ENCODE assay signal across 11 cellular contexts in genomic region chr16:2517954-2518605, GRCh38. TPM values are rescaled to one million over a fixed set of nuclear protein-coding genes. Genes with fewer than 3 reads are reported as not detected.
DNase-seq lines count a peak whose midpoint lies in the region; ATAC-seq and TF ChIP-seq lines count a peak whose summit lies in the region.
"Had no signal": no experiment of that assay in that cellular context is flagged by ENCODE, and none has a peak within 500 bp of the region (broad histone marks: within the 10 kb centered on the region; RNA-seq: fewer than 3 reads in every experiment).

No MANE protein-coding gene starts in this region.

- H3K36me3 Mint-ChIP-seq in T-helper 2 cell treated with Interferon-gamma antibody and Interleukin-4, amounts not matched to agents 5 μg/mL and 100 μg/mL, for 36 hours (ENCODE audit: low read depth), result peaks cover 18% of the 10 kb centered on the region
- H3K36me3 Mint-ChIP-seq in activated naive CD8-positive, alpha-beta T cell treated with anti-CD3 and anti-CD28 coated beads, Interleukin-2, amount 10 ng/mL, durations not matched to agents 7 days and 5 days, result peaks cover 10% of the 10 kb centered on the region

- peaks cover 33% of the 10 kb centered on the region for H3K4me1 Mint-ChIP-seq in T-helper 2 cell treated with Interferon-gamma antibody and Interleukin-4, amounts not matched to agents 5 μg/mL and 100 μg/mL, for 36 hours (ENCODE audit: low read depth)
- peaks cover 39% of the 10 kb centered on the region for H3K4me1 Mint-ChIP-seq in activated naive CD8-positive, alpha-beta T cell treated with anti-CD3 and anti-CD28 coated beads, Interleukin-2, amount 10 ng/mL, durations not matched to agents 7 days and 5 days

- peaks cover 0 to 8% (median 0%) of the 10 kb centered on the region in 4 donors for H3K36me3 ChIP-seq in right lobe of liver
- peaks cover 0 to 12% (median 7%) of the 10 kb centered on the region in 5 donors for H3K36me3 ChIP-seq in subcutaneous abdominal adipose tissue (ENCODE audit: control insufficient read depth in 5 of 5, insufficient read depth in 5 of 5, low read length in 5 of 5)

- H3K4me1 ChIP-seq in right lobe of liver, result peaks cover 0 to 59% (median 32%) of the 10 kb centered on the region in 4 donors
- peaks cover 27 to 67% (median 67%) of the 10 kb centered on the region in 5 donors for H3K4me1 ChIP-seq in subcutaneous abdominal adipose tissue (ENCODE audit: control insufficient read depth in 5 of 5, insufficient read depth in 5 of 5, low read length in 5 of 5)

- H3K4me3 Mint-ChIP-seq in T-helper 2 cell treated with Interferon-gamma antibody and Interleukin-4, amounts not matched to agents 5 μg/mL and 100 μg/mL, for 36 hours, result peak overlapping the region; percentile 30
- no peak overlapping the region for H3K4me3 Mint-ChIP-seq in activated naive CD8-positive, alpha-beta T cell treated with anti-CD3 and anti-CD28 coated beads, Interleukin-2, amount 10 ng/mL, durations not matched to agents 7 days and 5 days

- H3K27ac Mint-ChIP-seq in T-helper 2 cell treated with Interferon-gamma antibody and Interleukin-4, amounts not matched to agents 5 μg/mL and 100 μg/mL, for 36 hours, result no peak overlapping the region
- peak overlapping the region; percentile 93 for H3K27ac Mint-ChIP-seq in activated naive CD8-positive, alpha-beta T cell treated with anti-CD3 and anti-CD28 coated beads, Interleukin-2, amount 10 ng/mL, durations not matched to agents 7 days and 5 days

- H3K27ac ChIP-seq in right lobe of liver, result peak overlapping the region in 2 of 3 donors; percentile 21 to 61
- peak overlapping the region; percentile 84 for H3K27ac ChIP-seq in subcutaneous abdominal adipose tissue (ENCODE audit: low read depth, low read length)

- TF ChIP-seq CTCF in right lobe of liver (IDR thresholded peaks at IDR 0.05), result no peak

- no peak for TF ChIP-seq POLR2A in right lobe of liver (IDR thresholded peaks at IDR 0.05)

- H3K4me3 ChIP-seq in right lobe of liver (no peak overlapping the region), subcutaneous abdominal adipose tissue (ENCODE audit: low read depth in 1 of 5, low read length in 5 of 5) (peak overlapping the region in 1 of 5 donors; percentile 90)

- H3K9me3 ChIP-seq in right lobe of liver (no peaks in the 10 kb centered on the region), subcutaneous abdominal adipose tissue (ENCODE audit: control insufficient read depth in 5 of 5, low read length in 5 of 5) (no peaks in the 10 kb centered on the region)

- no peaks in the 10 kb centered on the region for H3K27me3 ChIP-seq in right lobe of liver
- H3K27me3 ChIP-seq in subcutaneous abdominal adipose tissue (ENCODE audit: control insufficient read depth in 5 of 5, insufficient read depth in 4 of 5, low read length in 5 of 5), result no peaks in the 10 kb centered on the region

- H3K9me3 Mint-ChIP-seq in T-helper 2 cell treated with Interferon-gamma antibody and Interleukin-4, amounts not matched to agents 5 μg/mL and 100 μg/mL, for 36 hours, result no peaks in the 10 kb centered on the region
- no peaks in the 10 kb centered on the region for H3K9me3 Mint-ChIP-seq in activated naive CD8-positive, alpha-beta T cell treated with anti-CD3 and anti-CD28 coated beads, Interleukin-2, amount 10 ng/mL, durations not matched to agents 7 days and 5 days

- 40% methylated on average over 7 of the region's 12 CpGs for WGBS in right lobe of liver (ENCODE audit: insufficient coverage, low coverage, low lambda C conversion rate, missing lambda C conversion rate)

- no peak for ATAC-seq in activated naive CD8-positive, alpha-beta T cell treated with anti-CD3 and anti-CD28 coated beads, Interleukin-2, amount 10 ng/mL, durations not matched to agents 7 days and 5 days (ENCODE audit: low read depth)
- ATAC-seq in right lobe of liver, result no peak

- intact Hi-C loops in right lobe of liver (cut with DNase I), result no loop called here

- POLR2A ChIA-PET in activated naive CD8-positive, alpha-beta T cell treated with anti-CD3 and anti-CD28 coated beads, Interleukin-2, amount 10 ng/mL, durations not matched to agents 7 days and 5 days (lab: Charles Lee), result interaction anchor here (3.3 kb wide), 1 partner anchor 14 kb away, joined by 69 read pairs; the partner anchor contains the start of gene CEMP1

- H3K27me3 Mint-ChIP-seq in T-helper 2 cell treated with Interferon-gamma antibody and Interleukin-4, amounts not matched to agents 5 μg/mL and 100 μg/mL, for 36 hours (ENCODE audit: low read depth), result no peaks in the 10 kb centered on the region
- no peaks in the 10 kb centered on the region for H3K27me3 Mint-ChIP-seq in activated naive CD8-positive, alpha-beta T cell treated with anti-CD3 and anti-CD28 coated beads, Interleukin-2, amount 10 ng/mL, durations not matched to agents 7 days and 5 days

- peak overlapping the region in 4 of 5 donors; percentile 31 to 66 (median 40) for H3K9ac ChIP-seq in subcutaneous abdominal adipose tissue (ENCODE audit: low read length in 5 of 5)

- no peak for DNase-seq in T-helper 2 cell treated with Interferon-gamma antibody and Interleukin-4, amounts not matched to agents 5 μg/mL and 100 μg/mL, for 36 hours (ENCODE audit: low spot score)
- DNase-seq in T-helper 2 cell (no peak), right lobe of liver (peak in 1 of 3 donors; percentile 50), NCI-H2107 treated with DMSO at 0.1 percent for 48 hours (lab: John Stamatoyannopoulos, UW; ENCODE audit: unreplicated experiment) (no peak), AML-193 (lab: John Stamatoyannopoulos, UW) (no peak), anterior cingulate cortex (lab: John Stamatoyannopoulos, UW) (no peak)
- no peak for DNase-seq in activated naive CD8-positive, alpha-beta T cell treated with anti-CD3 and anti-CD28 coated beads, Interleukin-2, amount 10 ng/mL, durations not matched to agents 7 days and 5 days
- DNase-seq: effector CD8-positive, alpha-beta T cell; NCI-H1105 treated with DMSO at 0.1 percent for 48 hours had no signal

RNA-seq across cellular contexts. Expression of gene AMDHD2, which starts 2.1 kb away (rescaled TPM):
- total RNA-seq in activated naive CD8-positive, alpha-beta T cell treated with anti-CD3 and anti-CD28 coated beads, Interleukin-2, amount 10 ng/mL, durations not matched to agents 7 days and 5 days, result 10 to 100 TPM; 74.0 to 75.4 TPM
- total RNA-seq in right lobe of liver, result 10 to 100 TPM; 12.3 to 24.9 (median 21.4) TPM

RNA-seq across cellular contexts. Expression of gene ATP6V0C, which starts 4.3 kb away (rescaled TPM):
- total RNA-seq in activated naive CD8-positive, alpha-beta T cell treated with anti-CD3 and anti-CD28 coated beads, Interleukin-2, amount 10 ng/mL, durations not matched to agents 7 days and 5 days, result 100 to 1,000 TPM; 117 to 122 TPM
- 100 to 1,000 TPM in 1 of 6 experiments, 10 to 100 TPM in 5; 71.5 to 100 (median 79.4) TPM for total RNA-seq in right lobe of liver

RNA-seq across cellular contexts. Expression of gene CEMP1, which starts 13.1 kb away (rescaled TPM):
- total RNA-seq in activated naive CD8-positive, alpha-beta T cell treated with anti-CD3 and anti-CD28 coated beads, Interleukin-2, amount 10 ng/mL, durations not matched to agents 7 days and 5 days, result 1 to 10 TPM in 1 of 2 experiments, under 1 TPM in 1; 0.80 to 1.1 TPM
- total RNA-seq in right lobe of liver, result under 1 TPM in 2 of 6 experiments, not detected in 4; 0.22 to 0.29 TPM
- total RNA-seq: omental fat pad had no signal

RNA-seq across cellular contexts. Expression of gene PDPK1, which starts 19.7 kb away (rescaled TPM):
- 10 to 100 TPM; 50.6 to 55.1 TPM for total RNA-seq in activated naive CD8-positive, alpha-beta T cell treated with anti-CD3 and anti-CD28 coated beads, Interleukin-2, amount 10 ng/mL, durations not matched to agents 7 days and 5 days
- 10 to 100 TPM; 20.7 to 28.3 (median 24.5) TPM for total RNA-seq in right lobe of liver

RNA-seq across cellular contexts. Expression of gene TBC1D24, which starts 43.2 kb away (rescaled TPM):
- 10 to 100 TPM; 16.5 to 17.9 TPM for total RNA-seq in activated naive CD8-positive, alpha-beta T cell treated with anti-CD3 and anti-CD28 coated beads, Interleukin-2, amount 10 ng/mL, durations not matched to agents 7 days and 5 days
- 10 to 100 TPM; 14.9 to 22.7 (median 17.5) TPM for total RNA-seq in right lobe of liver
